ENCODE assay signal across 15 cellular contexts in the genomic region with DNA sequence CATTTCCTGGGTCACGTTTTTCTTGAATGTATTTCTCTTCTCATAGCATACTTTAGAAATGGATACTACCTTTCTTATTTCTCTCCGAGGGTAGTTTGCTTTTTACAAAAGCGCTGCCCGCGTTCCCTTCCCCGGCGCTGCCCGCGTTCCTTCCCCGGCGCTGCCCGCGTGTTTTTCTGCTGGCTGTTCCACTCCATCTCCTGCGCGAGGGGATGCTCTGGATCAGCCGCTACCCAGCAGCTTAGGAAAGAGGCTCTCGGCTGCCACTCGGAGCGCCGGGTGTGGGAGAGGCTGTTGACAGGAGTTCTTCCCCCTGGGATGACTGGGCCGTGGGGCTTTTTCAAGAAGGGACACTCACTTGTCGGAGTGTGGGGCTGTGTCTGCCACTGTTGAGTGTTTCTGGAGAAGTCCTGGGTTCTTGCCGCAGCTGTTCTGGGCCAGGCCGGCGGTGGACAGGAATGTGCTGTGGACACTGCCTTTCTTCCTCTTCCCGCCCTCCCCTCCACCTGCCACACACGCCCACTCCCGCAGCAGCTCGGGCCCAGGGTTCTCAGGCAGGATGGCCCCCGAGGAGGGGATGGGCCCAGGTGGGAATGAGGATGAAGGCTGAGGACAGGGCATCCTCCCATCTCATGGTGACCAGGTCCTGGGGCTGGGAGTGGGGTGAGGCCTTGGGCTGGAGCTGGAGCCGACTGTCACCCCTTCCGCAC. TPM values are rescaled to one million over a fixed set of nuclear protein-coding genes. Genes with fewer than 3 reads are reported as not detected.
"Had no signal": no experiment of that assay in that cellular context is flagged by ENCODE, and none has a peak within 500 bp of the region (broad histone marks: within the 10 kb centered on the region; RNA-seq: fewer than 3 reads in every experiment).

No MANE protein-coding gene starts in this region.

- H3K9me3 ChIP-seq: esophagus squamous epithelium, pancreas, right lobe of liver had no signal

- H3K36me3 ChIP-seq: esophagus squamous epithelium, pancreas, right lobe of liver had no signal

- H3K36me3 Mint-ChIP-seq: activated CD4-positive, alpha-beta memory T cell treated with anti-CD3 and anti-CD28 coated beads for 36 hours; stimulated activated effector memory CD8-positive, alpha-beta T cell treated with anti-CD3 and anti-CD28 coated beads, Interleukin-12 subunit alpha, Interleukin-12 subunit beta, amount 100 ng/mL, for 72 hours had no signal

- H3K4me3 Mint-ChIP-seq: activated CD4-positive, alpha-beta memory T cell treated with anti-CD3 and anti-CD28 coated beads for 36 hours; dendritic cell treated with granulocyte-macrophage colony-stimulating factor and Interleukin-4, amounts not matched to agents 40 ng/mL and 50 ng/mL, for 4 days; stimulated activated effector memory CD8-positive, alpha-beta T cell treated with anti-CD3 and anti-CD28 coated beads, Interleukin-12 subunit alpha, Interleukin-12 subunit beta, amount 100 ng/mL, for 72 hours; T-helper 1 cell treated with Interleukin-12 subunit alpha and Interleukin-12 subunit beta and Interleukin-4 antibody, amounts not matched to agents 30 μg/mL and 1 μg/mL, for 36 hours had no signal

- ATAC-seq: left lobe of liver; pancreas; right lobe of liver; stimulated activated effector memory CD8-positive, alpha-beta T cell treated with anti-CD3 and anti-CD28 coated beads, Interleukin-12 subunit alpha, Interleukin-12 subunit beta, amount 100 ng/mL, for 72 hours had no signal

- FAIRE-seq: bronchial epithelial cell, keratinocyte, pancreas had no signal

- H3K4me2 ChIP-seq: smooth muscle cell had no signal

- H3K27me3 ChIP-seq: pancreas, right lobe of liver had no signal

- H3K27ac ChIP-seq: esophagus squamous epithelium, pancreas, right lobe of liver, WERI-Rb-1 had no signal

- H3K4me1 ChIP-seq: pancreas, right lobe of liver had no signal

- H3K4me3 ChIP-seq: esophagus squamous epithelium, pancreas, right lobe of liver, smooth muscle cell had no signal

- DNase-seq: activated CD4-positive, alpha-beta memory T cell treated with anti-CD3 and anti-CD28 coated beads for 36 hours; effector CD8-positive, alpha-beta T cell; esophagus squamous epithelium; hypothalamus; stimulated activated CD4-positive, alpha-beta T cell treated with anti-CD3 and anti-CD28 coated beads, Interleukin-4, amount 100 ng/mL, for 24 hours; WERI-Rb-1 had no signal

- H3K27ac Mint-ChIP-seq: activated CD4-positive, alpha-beta memory T cell treated with anti-CD3 and anti-CD28 coated beads for 36 hours; dendritic cell treated with granulocyte-macrophage colony-stimulating factor and Interleukin-4, amounts not matched to agents 40 ng/mL and 50 ng/mL, for 4 days; stimulated activated effector memory CD8-positive, alpha-beta T cell treated with anti-CD3 and anti-CD28 coated beads, Interleukin-12 subunit alpha, Interleukin-12 subunit beta, amount 100 ng/mL, for 72 hours; T-helper 1 cell treated with Interleukin-12 subunit alpha and Interleukin-12 subunit beta and Interleukin-4 antibody, amounts not matched to agents 30 μg/mL and 1 μg/mL, for 36 hours had no signal

RNA-seq across cellular contexts. Expression of a gene that starts 49.7 kb away (rescaled TPM):
- total RNA-seq: smooth muscle cell had no signal
- polyA plus RNA-seq: smooth muscle cell had no signal
